ENCODE assay signal across 18 cellular contexts in genomic region chr17:5557990-5558389, GRCh38. TPM values are rescaled to one million over a fixed set of nuclear protein-coding genes. Genes with fewer than 3 reads are reported as not detected.
A peak's percentile ranks its signal among the peaks of the same experiment; 100 is the strongest.
DNase-seq lines count a peak whose midpoint lies in the region; TF ChIP-seq lines count a peak whose summit lies in the region.
"Had no signal": no experiment of that assay in that cellular context is flagged by ENCODE, and none has a peak within 500 bp of the region (broad histone marks: within the 10 kb centered on the region; RNA-seq: fewer than 3 reads in every experiment).

No MANE protein-coding gene starts in this region.

- H3K27ac ChIP-seq in coronary artery = no peak overlapping the region
- H3K27ac ChIP-seq: A549, PC-9 had no signal

- H3K4me3 Mint-ChIP-seq in activated naive CD4-positive, alpha-beta T cell treated with anti-CD3 and anti-CD28 coated beads, Interleukin-2, amount 10 ng/mL, durations not matched to agents 7 days and 5 days = no peak overlapping the region
- no peak overlapping the region for H3K4me3 Mint-ChIP-seq in activated naive CD4-positive, alpha-beta T cell treated with anti-CD3 and anti-CD28 coated beads for 36 hours
- no peak overlapping the region for H3K4me3 Mint-ChIP-seq in nephron progenitor cell
- H3K4me3 Mint-ChIP-seq: CD4-positive, CD25-positive, alpha-beta regulatory T cell had no signal

- H3K9me3 Mint-ChIP-seq in activated naive CD4-positive, alpha-beta T cell treated with anti-CD3 and anti-CD28 coated beads, Interleukin-2, amount 10 ng/mL, durations not matched to agents 7 days and 5 days = no peaks in the 10 kb centered on the region
- no peaks in the 10 kb centered on the region for H3K9me3 Mint-ChIP-seq in activated naive CD4-positive, alpha-beta T cell treated with anti-CD3 and anti-CD28 coated beads for 36 hours
- H3K9me3 Mint-ChIP-seq in nephron progenitor cell = peaks cover 2% of the 10 kb centered on the region

- no peaks in the 10 kb centered on the region for H3K27me3 Mint-ChIP-seq in activated naive CD4-positive, alpha-beta T cell treated with anti-CD3 and anti-CD28 coated beads, Interleukin-2, amount 10 ng/mL, durations not matched to agents 7 days and 5 days
- no peaks in the 10 kb centered on the region for H3K27me3 Mint-ChIP-seq in activated naive CD4-positive, alpha-beta T cell treated with anti-CD3 and anti-CD28 coated beads for 36 hours (ENCODE audit: low read depth)
- peaks cover 14% of the 10 kb centered on the region for H3K27me3 Mint-ChIP-seq in nephron progenitor cell (ENCODE audit: low read depth, poor library complexity)
- H3K27me3 Mint-ChIP-seq: CD4-positive, CD25-positive, alpha-beta regulatory T cell had no signal

- peak overlapping the region; percentile 21 for H3K27ac Mint-ChIP-seq in activated naive CD4-positive, alpha-beta T cell treated with anti-CD3 and anti-CD28 coated beads, Interleukin-2, amount 10 ng/mL, durations not matched to agents 7 days and 5 days
- H3K27ac Mint-ChIP-seq in activated naive CD4-positive, alpha-beta T cell treated with anti-CD3 and anti-CD28 coated beads for 36 hours = no peak overlapping the region
- H3K27ac Mint-ChIP-seq in nephron progenitor cell = no peak overlapping the region

- no peak overlapping the region for H3K4me3 ChIP-seq in coronary artery
- H3K4me3 ChIP-seq: A549, PC-9 had no signal

- no peak for DNase-seq in activated naive CD4-positive, alpha-beta T cell treated with anti-CD3 and anti-CD28 coated beads, Interleukin-2, amount 10 ng/mL, durations not matched to agents 7 days and 5 days
- no peak for DNase-seq in activated naive CD4-positive, alpha-beta T cell treated with anti-CD3 and anti-CD28 coated beads for 36 hours
- peak; percentile 45 for DNase-seq in coronary artery (ENCODE audit: low spot score)
- peak; percentile 82 for DNase-seq in mesenteric fat pad (ENCODE audit: low spot score)
- no peak for DNase-seq in NCI-H2107 (lab: John Stamatoyannopoulos, UW)
- DNase-seq in KBM-7 = no peak
- DNase-seq in nephron progenitor cell = no peak
- DNase-seq: Calu3; CD4-positive, CD25-positive, alpha-beta regulatory T cell; DMS79; MM.1S; NCI-H1105 treated with DMSO at 0.1 percent for 48 hours; NCI-H187; NCI-H2171; NCI-H446 treated with DMSO at 0.1 percent for 48 hours; NCI-H748 treated with DMSO at 0.1 percent for 48 hours had no signal

- in situ Hi-C loops in KBM-7 (cut with MboI; ENCODE audit: low pct_unique_long_range_greater_than_20kb, low sequenced_read_pairs) = no loop called here

- no peak for TF ChIP-seq CTCF in coronary artery (IDR thresholded peaks at IDR 0.05)
- TF ChIP-seq CTCF in nephron progenitor cell (IDR thresholded peaks at IDR 0.05) = no peak

- intact Hi-C loops in activated naive CD4-positive, alpha-beta T cell treated with anti-CD3 and anti-CD28 coated beads for 36 hours (cut with micrococcal nuclease) = no loop called here

- peaks cover 53% of the 10 kb centered on the region for H3K36me3 Mint-ChIP-seq in activated naive CD4-positive, alpha-beta T cell treated with anti-CD3 and anti-CD28 coated beads, Interleukin-2, amount 10 ng/mL, durations not matched to agents 7 days and 5 days
- H3K36me3 Mint-ChIP-seq in activated naive CD4-positive, alpha-beta T cell treated with anti-CD3 and anti-CD28 coated beads for 36 hours (ENCODE audit: low read depth) = peaks cover 19% of the 10 kb centered on the region
- no peaks in the 10 kb centered on the region for H3K36me3 Mint-ChIP-seq in nephron progenitor cell (ENCODE audit: low read depth)

- CTCF ChIA-PET in activated naive CD4-positive, alpha-beta T cell treated with anti-CD3 and anti-CD28 coated beads, Interleukin-2, amount 10 ng/mL, durations not matched to agents 7 days and 5 days (lab: Charles Lee) = no interaction called here
- CTCF ChIA-PET in activated naive CD4-positive, alpha-beta T cell treated with anti-CD3 and anti-CD28 coated beads for 36 hours (lab: Charles Lee) = interaction anchor here (1.0 to 1.3 kb wide), 2 partner anchors 8 to 29 kb away, joined by 3 read pairs; no protein-coding TSS in a partner anchor

- H3K4me1 Mint-ChIP-seq in activated naive CD4-positive, alpha-beta T cell treated with anti-CD3 and anti-CD28 coated beads, Interleukin-2, amount 10 ng/mL, durations not matched to agents 7 days and 5 days = peaks cover 7% of the 10 kb centered on the region
- peaks cover 20% of the 10 kb centered on the region for H3K4me1 Mint-ChIP-seq in activated naive CD4-positive, alpha-beta T cell treated with anti-CD3 and anti-CD28 coated beads for 36 hours (ENCODE audit: low read depth)
- peaks cover 8% of the 10 kb centered on the region for H3K4me1 Mint-ChIP-seq in nephron progenitor cell

RNA-seq across cellular contexts. Expression of gene NLRP1, which starts 26.3 kb away (rescaled TPM):
- total RNA-seq in activated naive CD4-positive, alpha-beta T cell treated with anti-CD3 and anti-CD28 coated beads for 36 hours = 10 to 100 TPM; 44.9 to 49.4 TPM
- total RNA-seq in mesenteric fat pad = 23.8 TPM

Comparison
In these comparisons a context has a peak if more than half of its experiments do, and no peak if none do; other contexts are left out.
1. DNase-seq: peak in coronary artery (single experiment) and mesenteric fat pad (single experiment); none in activated naive CD4-positive, alpha-beta T cell treated with anti-CD3 and anti-CD28 coated beads, Interleukin-2, amount 10 ng/mL, durations not matched to agents 7 days and 5 days (single experiment), activated naive CD4-positive, alpha-beta T cell treated with anti-CD3 and anti-CD28 coated beads for 36 hours (single experiment), NCI-H2107 (single experiment), KBM-7 (single experiment) and nephron progenitor cell (single experiment).